In genomic region chrX:13733506-13733905, GRCh38 we compare ENCODE assay signal across 8 cellular contexts. TPM values are rescaled to one million over a fixed set of nuclear protein-coding genes. Genes with fewer than 3 reads are reported as not detected.
DNase-seq lines count a peak whose midpoint lies in the region; ATAC-seq and TF ChIP-seq lines count a peak whose summit lies in the region.

No MANE protein-coding gene starts in this region.

- no peaks in the 10 kb centered on the region for H3K9me3 Mint-ChIP-seq in Calu3 (ENCODE audit: low read depth, unreplicated experiment)

- H3K4me3 ChIP-seq in Panc1 (ENCODE audit: low read depth in 2 of 2, low read length in 2 of 2) (peak overlapping the region; percentile 65 to 77), parathyroid adenoma (ENCODE audit: low read depth, low read length) (peak overlapping the region; percentile 76)

- CTCF ChIA-PET in Calu3 (lab: Charles Lee) (interaction anchor here (1.4 kb wide), 1 partner anchor 64 kb away, joined by 4 read pairs; no protein-coding TSS in a partner anchor), Panc1 (lab: Charles Lee) (no interaction called here)

- H3K4me1 ChIP-seq in Panc1 (ENCODE audit: control insufficient read depth, insufficient read depth, low read length) (no peaks in the 10 kb centered on the region), parathyroid adenoma (no peaks in the 10 kb centered on the region)

- H3K27ac Mint-ChIP-seq in Calu3 (ENCODE audit: unreplicated experiment) = peak overlapping the region; percentile 100

- no peak overlapping the region for H3K9ac ChIP-seq in parathyroid adenoma

- peak overlapping the region; percentile 86 for H2AFZ ChIP-seq in parathyroid adenoma

- H3K36me3 Mint-ChIP-seq in Calu3 (ENCODE audit: insufficient read depth, unreplicated experiment) = peaks cover 29% of the 10 kb centered on the region

- H3K79me2 ChIP-seq in parathyroid adenoma = peaks cover 3% of the 10 kb centered on the region

- H3K4me2 ChIP-seq in parathyroid adenoma (ENCODE audit: low read length) = peak overlapping the region; percentile 72

- POLR2A ChIA-PET in Panc1 (lab: Charles Lee) = no interaction called here

- peak overlapping the region; percentile 75 for H3K27ac ChIP-seq in Panc1 (ENCODE audit: low read length)
- H3K27ac ChIP-seq in epithelial cell of prostate = peak overlapping the region; percentile 92
- peak overlapping the region; percentile 98 for H3K27ac ChIP-seq in parathyroid adenoma

- H3K36me3 ChIP-seq in Panc1 (ENCODE audit: control insufficient read depth, insufficient read depth, low read length) (no peaks in the 10 kb centered on the region; the same call in 1 of the 2 replicates), parathyroid adenoma (ENCODE audit: control insufficient read depth, insufficient read depth, low read length) (no peaks in the 10 kb centered on the region)

- H3K4me3 Mint-ChIP-seq in Calu3 (ENCODE audit: low read depth, unreplicated experiment) = peak overlapping the region; percentile 98

- no peak for DNase-seq in Calu3
- no peak for DNase-seq in Panc1 (ENCODE audit: low read depth, low spot score)
- no peak for DNase-seq in epithelial cell of prostate (ENCODE audit: low read depth, low spot score)
- DNase-seq in NCI-H2029 treated with DMSO at 0.1 percent for 48 hours (lab: John Stamatoyannopoulos, UW) = no peak
- DNase-seq in stimulated activated naive CD4-positive, alpha-beta T cell (lab: John Stamatoyannopoulos, UW) = no peak
- DNase-seq in anterior cingulate cortex (lab: John Stamatoyannopoulos, UW) = no peak

- peaks cover 26% of the 10 kb centered on the region for H3K4me1 Mint-ChIP-seq in Calu3 (ENCODE audit: low read depth, unreplicated experiment)

- ATAC-seq in Panc1 (no peak), GM18505 (IDR thresholded peaks at IDR 0.05; ENCODE audit: unreplicated experiment) (no peak)

- no peaks in the 10 kb centered on the region for H3K27me3 Mint-ChIP-seq in Calu3 (ENCODE audit: unreplicated experiment)

- H3K9me3 ChIP-seq in Panc1 (ENCODE audit: control insufficient read depth, insufficient read depth, low read depth, low read length) = no peaks in the 10 kb centered on the region
- no peaks in the 10 kb centered on the region for H3K9me3 ChIP-seq in parathyroid adenoma (ENCODE audit: control insufficient read depth, low read length)

- in situ Hi-C loops in Panc1 (cut with HindIII; ENCODE audit: low pct_unique_long_range_greater_than_20kb, low sequenced_read_pairs) = no loop called here

- H3K27me3 ChIP-seq in Panc1 (ENCODE audit: control insufficient read depth, insufficient read depth, low read length) (no peaks in the 10 kb centered on the region), parathyroid adenoma (ENCODE audit: control insufficient read depth, insufficient read depth, low read length) (no peaks in the 10 kb centered on the region)

- no peak for TF ChIP-seq POLR2A in GM18505 (IDR thresholded peaks at IDR 0.05; ENCODE audit: borderline replicate concordance, extremely low read depth, insufficient read depth, insufficient read length)

- no TSS peak for BruUV-seq in Calu3 (replicated peaks; lab: Mats Ljungman, UMichigan)
- BruUV-seq in Panc1 (replicated peaks; lab: Mats Ljungman, UMichigan) = TSS peak; percentile 77

- no peak for TF ChIP-seq CTCF in Calu3 (IDR thresholded peaks at IDR 0.05; ENCODE audit: unreplicated experiment)
- TF ChIP-seq CTCF in Panc1 (IDR thresholded peaks at IDR 0.05) = no peak
- TF ChIP-seq CTCF in parathyroid adenoma (IDR thresholded peaks at IDR 0.05) = no peak

- intact Hi-C loops in Calu3 (cut with micrococcal nuclease; ENCODE audit: unreplicated experiment) = loop anchor here (5.0 kb wide), 1 partner anchor 41 kb away; no protein-coding TSS in a partner anchor
- intact Hi-C loops in Panc1 (cut with micrococcal nuclease; ENCODE audit: unreplicated experiment) = no loop called here

RNA-seq across cellular contexts. Expression of gene TRAPPC2, which starts 0.9 kb away (rescaled TPM):
- total RNA-seq in Calu3 (2022) (20.8 and 25.1 TPM in 2 replicates), Panc1 (2021; ENCODE audit: unreplicated experiment) (11.4 TPM)
- polyA plus RNA-seq in Panc1 (2012; ENCODE audit: insufficient read length) = 7.1 TPM

RNA-seq across cellular contexts. Expression of gene OFD1, which starts 1.0 kb away (rescaled TPM):
- 46.4 and 57.0 TPM in 2 replicates for total RNA-seq in Calu3 (2022)
- total RNA-seq in Panc1 (2021; ENCODE audit: unreplicated experiment) = 22.8 TPM
- polyA plus RNA-seq in Panc1 (2012; ENCODE audit: insufficient read length) = 9.6 TPM

RNA-seq across cellular contexts. Expression of gene RAB9A, which starts 44.6 kb away (rescaled TPM):
- total RNA-seq in Calu3 (2022) (41.4 and 42.4 TPM in 2 replicates), Panc1 (2021; ENCODE audit: unreplicated experiment) (15.3 TPM)
- polyA plus RNA-seq in Panc1 (2012; ENCODE audit: insufficient read length) = 16.4 TPM
